ENCODE assay signal across 10 cellular contexts in genomic region chr5:84450617-84451414, GRCh38.
DNase-seq lines count a peak whose midpoint lies in the region; ATAC-seq and TF ChIP-seq lines count a peak whose summit lies in the region.
"Had no signal": no experiment of that assay in that cellular context is flagged by ENCODE, and none has a peak within 500 bp of the region (broad histone marks: within the 10 kb centered on the region; RNA-seq: fewer than 3 reads in every experiment).

No MANE protein-coding gene starts in this region.

- peak; percentile 18 for TF ChIP-seq CTCF in DOHH2 (IDR thresholded peaks at IDR 0.05; ENCODE audit: low read depth, low read length, poor library complexity, severe bottlenecking)
- TF ChIP-seq CTCF in LNCaP clone FGC (IDR thresholded peaks at IDR 0.05; ENCODE audit: control insufficient read depth, extremely low read depth, insufficient read depth) = peak; percentile 35
- TF ChIP-seq CTCF in choroid plexus epithelial cell (conservative IDR thresholded peaks at IDR 0.05; ENCODE audit: low read depth, low read length) = peak; percentile 48
- TF ChIP-seq CTCF in neural crest cell (conservative IDR thresholded peaks at IDR 0.05) = peak; percentile 60

- no peaks in the 10 kb centered on the region for H3K9me3 ChIP-seq in DOHH2 (ENCODE audit: control insufficient read depth, insufficient read depth, low read length)

- no peak overlapping the region for H3K27ac Mint-ChIP-seq in neural crest cell (ENCODE audit: unreplicated experiment)
- H3K27ac Mint-ChIP-seq: mesothelial cell of epicardium had no signal

- no peaks in the 10 kb centered on the region for H3K36me3 Mint-ChIP-seq in neural crest cell (ENCODE audit: low read depth)

- H3K4me3 ChIP-seq in DOHH2 (ENCODE audit: low read length) (no peak overlapping the region), LNCaP clone FGC (ENCODE audit: low read depth, low read length) (no peak overlapping the region), choroid plexus epithelial cell (ENCODE audit: low read depth, low read length) (no peak overlapping the region)
- H3K4me3 ChIP-seq: coronary artery had no signal

- no peaks in the 10 kb centered on the region for H3F3A ChIP-seq in DOHH2 (ENCODE audit: control insufficient read depth, insufficient read depth)

- DNase-seq in LNCaP clone FGC (ENCODE audit: low read depth) (no peak), choroid plexus epithelial cell (ENCODE audit: low read depth) (peak; percentile 42), neural crest cell (ENCODE audit: low read depth, low spot score) (no peak), NCI-H2171 treated with DMSO at 0.1 percent for 48 hours (lab: John Stamatoyannopoulos, UW) (no peak), amniotic stem cell (lab: John Stamatoyannopoulos, UW) (no peak)

- H3K9me2 ChIP-seq in DOHH2 (replicated peaks; ENCODE audit: control insufficient read depth, low read length) = no peaks in the 10 kb centered on the region

- no peaks in the 10 kb centered on the region for H4K20me1 ChIP-seq in DOHH2 (ENCODE audit: control insufficient read depth, insufficient read depth, low read depth, low read length)

- H3K4me3 Mint-ChIP-seq in neural crest cell = no peak overlapping the region
- H3K4me3 Mint-ChIP-seq: mesothelial cell of epicardium had no signal

- ATAC-seq in GM18511 (IDR thresholded peaks at IDR 0.05; ENCODE audit: unreplicated experiment) (no peak), HG03442 (IDR thresholded peaks at IDR 0.05; ENCODE audit: unreplicated experiment) (no peak)

- H3K4me2 ChIP-seq in DOHH2 (ENCODE audit: low read length) = no peak overlapping the region

- no peak overlapping the region for H3K27ac ChIP-seq in DOHH2 (ENCODE audit: low read depth, low read length)
- H3K27ac ChIP-seq: coronary artery had no signal

- peaks cover 5% of the 10 kb centered on the region for H3K9me3 Mint-ChIP-seq in neural crest cell

- H3K4me1 ChIP-seq in DOHH2 (ENCODE audit: control insufficient read depth, low read length) = no peaks in the 10 kb centered on the region

- no peaks in the 10 kb centered on the region for H3K79me2 ChIP-seq in DOHH2 (ENCODE audit: control insufficient read depth, low read length)

- H3K4me1 Mint-ChIP-seq in neural crest cell = no peaks in the 10 kb centered on the region

- no peaks in the 10 kb centered on the region for H3K27me3 ChIP-seq in DOHH2 (ENCODE audit: control insufficient read depth, low read length)

- H3K36me3 ChIP-seq in DOHH2 (ENCODE audit: control insufficient read depth, low read length) = no peaks in the 10 kb centered on the region

- H3K27me3 Mint-ChIP-seq in neural crest cell (ENCODE audit: low read depth) = no peaks in the 10 kb centered on the region
